Comparison of ENCODE assay signal across 28 cellular contexts in genomic region chr2:230640540-230641011, GRCh38.
DNase-seq lines count a peak whose midpoint lies in the region; ATAC-seq, FAIRE-seq and TF ChIP-seq lines count a peak whose summit lies in the region.
"Had no signal": no experiment of that assay in that cellular context is flagged by ENCODE, and none has a peak within 500 bp of the region (broad histone marks: within the 10 kb centered on the region; RNA-seq: fewer than 3 reads in every experiment).

No MANE protein-coding gene starts in this region.

- H3K4me1 ChIP-seq in SJCRH30: peaks cover 6% of the 10 kb centered on the region; the same call in 1 of the 2 replicates
- H3K4me1 ChIP-seq in HepG2 (ENCODE audit: insufficient read depth, low read length): peaks cover 15% of the 10 kb centered on the region
- H3K4me1 ChIP-seq: parathyroid adenoma, sigmoid colon had no signal

- H3K36me3 Mint-ChIP-seq in progenitor cell of endocrine pancreas (ENCODE audit: insufficient read depth): no peaks in the 10 kb centered on the region
- H3K36me3 Mint-ChIP-seq: immature natural killer cell; naive thymus-derived CD8-positive, alpha-beta T cell had no signal

- no peak overlapping the region for H3K27ac Mint-ChIP-seq in progenitor cell of endocrine pancreas
- H3K27ac Mint-ChIP-seq: immature natural killer cell; stimulated activated naive CD8-positive, alpha-beta T cell treated with anti-CD3 and anti-CD28 coated beads, Interleukin-15, Interleukin-2, amounts not matched to agents 100 ng/mL and 50 ng/mL, for 24 hours; T-helper 1 cell treated with Interleukin-12 subunit alpha and Interleukin-12 subunit beta and Interleukin-4 antibody, amounts not matched to agents 30 μg/mL and 1 μg/mL, for 36 hours had no signal

- no peak overlapping the region for H2AFZ ChIP-seq in HepG2 (ENCODE audit: low read length)
- H2AFZ ChIP-seq: parathyroid adenoma had no signal

- H3K4me1 Mint-ChIP-seq in progenitor cell of endocrine pancreas (ENCODE audit: low read depth): no peaks in the 10 kb centered on the region

- WGBS in HepG2 (ENCODE audit: low lambda C conversion rate): 39% methylated on average over 6 of the region's 6 CpGs

- no peaks in the 10 kb centered on the region for H3K79me2 ChIP-seq in HepG2 (ENCODE audit: insufficient read depth, low read length)
- H3K79me2 ChIP-seq: parathyroid adenoma had no signal

- TF ChIP-seq EP300 in HepG2 (IDR thresholded peaks at IDR 0.05; ENCODE audit: low read depth in 2 of 2, low read length in 2 of 2) (no peak), HepG2 (CRISPR knock-in tag; IDR thresholded peaks at IDR 0.05; ENCODE audit: borderline replicate concordance) (no peak)

- in situ Hi-C loops in HepG2 (cut with HindIII; ENCODE audit: extremely low pct_ligation_motif_present, low pct_unique_long_range_greater_than_20kb): no loop called here

- H4K20me1 ChIP-seq in HepG2 (ENCODE audit: insufficient read depth, low read length): no peaks in the 10 kb centered on the region

- no peaks in the 10 kb centered on the region for H3K27me3 Mint-ChIP-seq in progenitor cell of endocrine pancreas
- H3K27me3 Mint-ChIP-seq: naive thymus-derived CD8-positive, alpha-beta T cell; stimulated activated naive CD8-positive, alpha-beta T cell treated with anti-CD3 and anti-CD28 coated beads, Interleukin-15, Interleukin-2, amounts not matched to agents 100 ng/mL and 50 ng/mL, for 24 hours had no signal

- H3K9ac ChIP-seq in HepG2 (ENCODE audit: insufficient read depth, low read depth, low read length): no peak overlapping the region
- H3K9ac ChIP-seq: parathyroid adenoma had no signal

- intact Hi-C loops in cardiac septum (cut with DNase I) (no loop called here), Right ventricle myocardium superior (cut with DNase I) (no loop called here), HepG2 (cut with micrococcal nuclease; ENCODE audit: unreplicated experiment) (no loop called here)

- ATAC-seq in Right ventricle myocardium superior (ENCODE audit: poor library complexity) (no peak), HepG2 (no peak)
- ATAC-seq: lower lobe of right lung; naive thymus-derived CD8-positive, alpha-beta T cell had no signal

- no peak overlapping the region for H3K4me3 Mint-ChIP-seq in progenitor cell of endocrine pancreas (ENCODE audit: low read depth)
- H3K4me3 Mint-ChIP-seq: immature natural killer cell; naive thymus-derived CD8-positive, alpha-beta T cell; stimulated activated naive CD8-positive, alpha-beta T cell treated with anti-CD3 and anti-CD28 coated beads, Interleukin-15, Interleukin-2, amounts not matched to agents 100 ng/mL and 50 ng/mL, for 24 hours; T-helper 1 cell treated with Interleukin-12 subunit alpha and Interleukin-12 subunit beta and Interleukin-4 antibody, amounts not matched to agents 30 μg/mL and 1 μg/mL, for 36 hours had no signal

- no peaks in the 10 kb centered on the region for H3K27me3 ChIP-seq in SJCRH30
- no peaks in the 10 kb centered on the region; a peak in 2 of 5 replicates for H3K27me3 ChIP-seq in HepG2 (ENCODE audit: control insufficient read depth in 1 of 2, insufficient read depth in 2 of 2, low read length in 2 of 2)
- H3K27me3 ChIP-seq: sigmoid colon had no signal

- no peaks in the 10 kb centered on the region for H3K9me3 Mint-ChIP-seq in progenitor cell of endocrine pancreas (ENCODE audit: low read depth)
- H3K9me3 Mint-ChIP-seq: immature natural killer cell; naive thymus-derived CD8-positive, alpha-beta T cell; stimulated activated naive CD8-positive, alpha-beta T cell treated with anti-CD3 and anti-CD28 coated beads, Interleukin-15, Interleukin-2, amounts not matched to agents 100 ng/mL and 50 ng/mL, for 24 hours; T-helper 1 cell treated with Interleukin-12 subunit alpha and Interleukin-12 subunit beta and Interleukin-4 antibody, amounts not matched to agents 30 μg/mL and 1 μg/mL, for 36 hours had no signal

- no peak for TF ChIP-seq RAD21 in HepG2 (CRISPR knock-in tag; IDR thresholded peaks at IDR 0.05)

- H3K36me3 ChIP-seq in SJCRH30: no peaks in the 10 kb centered on the region
- no peaks in the 10 kb centered on the region for H3K36me3 ChIP-seq in HepG2 (replicated peaks in 1 of 2; ENCODE audit: control insufficient read depth in 1 of 2, insufficient read depth in 2 of 2, low read length in 2 of 2)
- H3K36me3 ChIP-seq: lower lobe of right lung, sigmoid colon had no signal

- no peak for FAIRE-seq in HepG2 (lab: Jason Lieb, UNC)
- FAIRE-seq: A204.1, astrocyte, colon had no signal

- CTCF ChIA-PET in HepG2 (lab: Yijun Ruan, JAX; ENCODE audit: low intra/inter-chr PET ratio, low total read pairs): no interaction called here

- no TSS peak for BruUV-seq in HepG2 (replicated peaks; lab: Mats Ljungman, UMichigan)

- H3K4me2 ChIP-seq in HepG2 (ENCODE audit: low read depth, low read length): no peak overlapping the region

- TF ChIP-seq CTCF in foreskin fibroblast (IDR thresholded peaks at IDR 0.05; ENCODE audit: low read depth, low read length) (no peak), HepG2 (CRISPR knock-in tag; IDR thresholded peaks at IDR 0.05) (no peak), progenitor cell of endocrine pancreas (IDR thresholded peaks at IDR 0.05; ENCODE audit: unreplicated experiment) (no peak)

- H3K27ac ChIP-seq in SJCRH30: no peak overlapping the region; the same call in 1 of the 2 replicates
- no peak overlapping the region for H3K27ac ChIP-seq in HepG2 (ENCODE audit: extremely low read length, insufficient read depth, low read length)
- H3K27ac ChIP-seq: lower lobe of right lung, parathyroid adenoma, sigmoid colon had no signal

- POLR2A ChIA-PET in HepG2 (lab: Yijun Ruan, JAX): no interaction called here

- no peak overlapping the region for H3K4me3 ChIP-seq in SJCRH30
- H3K4me3 ChIP-seq in foreskin fibroblast (ENCODE audit: low read depth in 1 of 2, low read length in 2 of 2): no peak overlapping the region
- no peak overlapping the region for H3K4me3 ChIP-seq in HepG2 (replicated peaks in 1 of 3; ENCODE audit: insufficient read depth in 1 of 3, low read depth in 2 of 3, low read length in 3 of 3)
- H3K4me3 ChIP-seq: lower lobe of right lung, sigmoid colon had no signal

- H3K9me3 ChIP-seq in SJCRH30 (replicated peaks) (no peaks in the 10 kb centered on the region), HepG2 (ENCODE audit: low read length) (no peaks in the 10 kb centered on the region)
- H3K9me3 ChIP-seq: lower lobe of right lung, sigmoid colon had no signal

- DNase-seq in cardiac septum (ENCODE audit: low spot score) (peak; percentile 29), Right ventricle myocardium superior (no peak), SJCRH30 (peak; percentile 73 to 87), foreskin fibroblast (peak; percentile 20 to 61), NCI-H1105 (lab: John Stamatoyannopoulos, UW) (no peak), HepG2 (ENCODE audit: low spot score) (no peak), NCI-H1436 (lab: John Stamatoyannopoulos, UW) (no peak), progenitor cell of endocrine pancreas (ENCODE audit: low spot score, unreplicated experiment) (no peak)
- DNase-seq: activated CD4-positive, alpha-beta T cell treated with anti-CD3 and anti-CD28 coated beads, Interleukin-2, amount 50 U/mL, for 4 hours; activated naive CD4-positive, alpha-beta T cell treated with Interleukin-2 at 50 U/mL for 16 hours; activated T-cell treated with anti-CD3 and anti-CD28 coated beads, Interleukin-2, amount 50 U/mL, for 1 hour; C1 segment of cervical spinal cord; GDM1; immature natural killer cell; Karpas-422; lower lobe of right lung; naive thymus-derived CD8-positive, alpha-beta T cell; NCI-H69; SHP77 treated with DMSO at 0.1 percent for 48 hours; sigmoid colon; stimulated activated CD4-positive, alpha-beta T cell treated with anti-CD3 and anti-CD28 coated beads, Interleukin-1b, Interleukin-23, amount 100 ng/mL, for 48 hours; trophoblast cell had no signal

- TF ChIP-seq POLR2A in HepG2 (IDR thresholded peaks at IDR 0.05; ENCODE audit: insufficient read depth in 1 of 2, low read depth in 2 of 2, low read length in 2 of 2): no peak

TF ChIP-seq in HepG2, 621 proteins besides CTCF, POLR2A, EP300 and RAD21 (continues in another document):
- TF ChIP-seq TAF1 (CRISPR knock-in tag; IDR thresholded peaks at IDR 0.05) (no peak), ZNF598 (CRISPR knock-in tag; IDR thresholded peaks at IDR 0.05; ENCODE audit: borderline replicate concordance) (no peak), ZNF614 (CRISPR knock-in tag; IDR thresholded peaks at IDR 0.05; ENCODE audit: borderline replicate concordance) (no peak), ATF7 (IDR thresholded peaks at IDR 0.05) (no peak), ATF7 (CRISPR knock-in tag; IDR thresholded peaks at IDR 0.05) (no peak), TP53 (CRISPR knock-in tag; conservative IDR thresholded peaks at IDR 0.05) (no peak), ONECUT2 (CRISPR knock-in tag; IDR thresholded peaks at IDR 0.05) (no peak), PATZ1 (CRISPR knock-in tag; IDR thresholded peaks at IDR 0.05) (no peak), SATB2 (CRISPR knock-in tag; IDR thresholded peaks at IDR 0.05) (no peak)
- TF ChIP-seq, protein P1, sequence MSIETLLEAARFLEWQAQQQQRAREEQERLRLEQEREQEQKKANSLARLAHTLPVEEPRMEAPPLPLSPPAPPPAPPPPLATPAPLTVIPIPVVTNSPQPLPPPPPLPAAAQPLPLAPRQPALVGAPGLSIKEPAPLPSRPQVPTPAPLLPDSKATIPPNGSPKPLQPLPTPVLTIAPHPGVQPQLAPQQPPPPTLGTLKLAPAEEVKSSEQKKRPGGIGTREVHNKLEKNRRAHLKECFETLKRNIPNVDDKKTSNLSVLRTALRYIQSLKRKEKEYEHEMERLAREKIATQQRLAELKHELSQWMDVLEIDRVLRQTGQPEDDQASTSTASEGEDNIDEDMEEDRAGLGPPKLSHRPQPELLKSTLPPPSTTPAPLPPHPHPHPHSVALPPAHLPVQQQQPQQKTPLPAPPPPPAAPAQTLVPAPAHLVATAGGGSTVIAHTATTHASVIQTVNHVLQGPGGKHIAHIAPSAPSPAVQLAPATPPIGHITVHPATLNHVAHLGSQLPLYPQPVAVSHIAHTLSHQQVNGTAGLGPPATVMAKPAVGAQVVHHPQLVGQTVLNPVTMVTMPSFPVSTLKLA (IDR thresholded peaks at IDR 0.05): no peak

Comparison
In these comparisons a context has a peak if more than half of its experiments do, and no peak if none do; other contexts are left out.
1. DNase-seq: peak in cardiac septum (single experiment), SJCRH30 (2 of 2) and foreskin fibroblast (2 of 2); none in Right ventricle myocardium superior (single experiment), NCI-H1105 (single experiment), HepG2 (single experiment), NCI-H1436 (single experiment) and progenitor cell of endocrine pancreas (single experiment).